ENCODE assay signal across 1 cellular context in genomic region chr17:57109393-57110151, GRCh38.
TF ChIP-seq lines count a peak whose summit lies in the region.

No MANE protein-coding gene starts in this region.

TF ChIP-seq in HepG2, 621 proteins besides CTCF, POLR2A, EP300 and RAD21 (continued from another document and continues in another):
- TF ChIP-seq FOSL2 (CRISPR knock-in tag; IDR thresholded peaks at IDR 0.05) (no peak), SMAD3 (CRISPR knock-in tag; IDR thresholded peaks at IDR 0.05) (no peak), NR2F2 (IDR thresholded peaks at IDR 0.05; ENCODE audit: borderline replicate concordance, low read depth) (peak; percentile 36; the same call in 1 of the 2 replicates), PATZ1 (CRISPR knock-in tag; IDR thresholded peaks at IDR 0.05) (no peak), ZNF557 (CRISPR knock-in tag; IDR thresholded peaks at IDR 0.05) (no peak), KAT8 (CRISPR knock-in tag; IDR thresholded peaks at IDR 0.05) (no peak), ARNTL (CRISPR knock-in tag; IDR thresholded peaks at IDR 0.05) (no peak), ZNF784 (CRISPR knock-in tag; IDR thresholded peaks at IDR 0.05; ENCODE audit: borderline replicate concordance) (no peak), XRCC5 (optimal IDR thresholded peaks at IDR 0.05; ENCODE audit: low read length) (no peak), ETV6 (CRISPR knock-in tag; conservative IDR thresholded peaks at IDR 0.05) (no peak), NR1H2 (CRISPR knock-in tag; IDR thresholded peaks at IDR 0.05; ENCODE audit: borderline replicate concordance, low read depth) (no peak), SAFB2 (CRISPR knock-in tag; IDR thresholded peaks at IDR 0.05; ENCODE audit: borderline replicate concordance, low read depth) (no peak), NKX3-1 (CRISPR knock-in tag; IDR thresholded peaks at IDR 0.05) (no peak), ZNF264 (CRISPR knock-in tag; IDR thresholded peaks at IDR 0.05) (no peak), ZNF737 (CRISPR knock-in tag; IDR thresholded peaks at IDR 0.05; ENCODE audit: borderline replicate concordance) (no peak), RAD51 (IDR thresholded peaks at IDR 0.05; ENCODE audit: borderline replicate concordance) (no peak), ZNF687 (CRISPR knock-in tag; IDR thresholded peaks at IDR 0.05) (peak; percentile 62), DMAP1 (CRISPR knock-in tag; IDR thresholded peaks at IDR 0.05) (no peak), SRSF9 (IDR thresholded peaks at IDR 0.05; ENCODE audit: borderline replicate concordance, insufficient read depth, low read depth, low read length, poor library complexity, severe bottlenecking) (no peak), U2AF2 (IDR thresholded peaks at IDR 0.05; ENCODE audit: low read depth, low read length) (no peak), KDM5B (CRISPR knock-in tag; IDR thresholded peaks at IDR 0.05; ENCODE audit: borderline replicate concordance) (no peak), STAG1 (CRISPR knock-in tag; IDR thresholded peaks at IDR 0.05) (no peak), POGK (CRISPR knock-in tag; conservative IDR thresholded peaks at IDR 0.05) (no peak), ZBTB4 (CRISPR knock-in tag; IDR thresholded peaks at IDR 0.05; ENCODE audit: borderline replicate concordance) (peak; percentile 85; the same call in 1 of the 2 replicates), CBFB (CRISPR knock-in tag; IDR thresholded peaks at IDR 0.05) (no peak), ZFP37 (CRISPR knock-in tag; IDR thresholded peaks at IDR 0.05; ENCODE audit: borderline replicate concordance) (no peak), HNF4G (IDR thresholded peaks at IDR 0.05; ENCODE audit: borderline replicate concordance, low read depth, low read length) (peak; percentile 76), HNF4G (CRISPR knock-in tag; IDR thresholded peaks at IDR 0.05; ENCODE audit: borderline replicate concordance, low read depth) (no peak), SNAI1 (CRISPR knock-in tag; IDR thresholded peaks at IDR 0.05; ENCODE audit: borderline replicate concordance) (no peak)
- TF ChIP-seq, protein P1, sequence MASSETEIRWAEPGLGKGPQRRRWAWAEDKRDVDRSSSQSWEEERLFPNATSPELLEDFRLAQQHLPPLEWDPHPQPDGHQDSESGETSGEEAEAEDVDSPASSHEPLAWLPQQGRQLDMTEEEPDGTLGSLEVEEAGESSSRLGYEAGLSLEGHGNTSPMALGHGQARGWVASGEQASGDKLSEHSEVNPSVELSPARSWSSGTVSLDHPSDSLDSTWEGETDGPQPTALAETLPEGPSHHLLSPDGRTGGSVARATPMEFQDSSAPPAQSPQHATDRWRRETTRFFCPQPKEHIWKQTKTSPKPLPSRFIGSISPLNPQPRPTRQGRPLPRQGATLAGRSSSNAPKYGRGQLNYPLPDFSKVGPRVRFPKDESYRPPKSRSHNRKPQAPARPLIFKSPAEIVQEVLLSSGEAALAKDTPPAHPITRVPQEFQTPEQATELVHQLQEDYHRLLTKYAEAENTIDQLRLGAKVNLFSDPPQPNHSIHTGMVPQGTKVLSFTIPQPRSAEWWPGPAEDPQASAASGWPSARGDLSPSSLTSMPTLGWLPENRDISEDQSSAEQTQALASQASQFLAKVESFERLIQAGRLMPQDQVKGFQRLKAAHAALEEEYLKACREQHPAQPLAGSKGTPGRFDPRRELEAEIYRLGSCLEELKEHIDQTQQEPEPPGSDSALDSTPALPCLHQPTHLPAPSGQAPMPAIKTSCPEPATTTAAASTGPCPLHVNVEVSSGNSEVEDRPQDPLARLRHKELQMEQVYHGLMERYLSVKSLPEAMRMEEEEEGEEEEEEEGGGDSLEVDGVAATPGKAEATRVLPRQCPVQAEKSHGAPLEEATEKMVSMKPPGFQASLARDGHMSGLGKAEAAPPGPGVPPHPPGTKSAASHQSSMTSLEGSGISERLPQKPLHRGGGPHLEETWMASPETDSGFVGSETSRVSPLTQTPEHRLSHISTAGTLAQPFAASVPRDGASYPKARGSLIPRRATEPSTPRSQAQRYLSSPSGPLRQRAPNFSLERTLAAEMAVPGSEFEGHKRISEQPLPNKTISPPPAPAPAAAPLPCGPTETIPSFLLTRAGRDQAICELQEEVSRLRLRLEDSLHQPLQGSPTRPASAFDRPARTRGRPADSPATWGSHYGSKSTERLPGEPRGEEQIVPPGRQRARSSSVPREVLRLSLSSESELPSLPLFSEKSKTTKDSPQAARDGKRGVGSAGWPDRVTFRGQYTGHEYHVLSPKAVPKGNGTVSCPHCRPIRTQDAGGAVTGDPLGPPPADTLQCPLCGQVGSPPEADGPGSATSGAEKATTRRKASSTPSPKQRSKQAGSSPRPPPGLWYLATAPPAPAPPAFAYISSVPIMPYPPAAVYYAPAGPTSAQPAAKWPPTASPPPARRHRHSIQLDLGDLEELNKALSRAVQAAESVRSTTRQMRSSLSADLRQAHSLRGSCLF (CRISPR knock-in tag; IDR thresholded peaks at IDR 0.05; ENCODE audit: borderline replicate concordance), result no peak
- TF ChIP-seq, protein P2, sequence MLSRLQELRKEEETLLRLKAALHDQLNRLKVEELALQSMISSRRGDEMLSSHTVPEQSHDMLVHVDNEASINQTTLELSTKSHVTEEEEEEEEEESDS (CRISPR knock-in tag; IDR thresholded peaks at IDR 0.05; ENCODE audit: borderline replicate concordance), result no peak
- TF ChIP-seq, protein P3, sequence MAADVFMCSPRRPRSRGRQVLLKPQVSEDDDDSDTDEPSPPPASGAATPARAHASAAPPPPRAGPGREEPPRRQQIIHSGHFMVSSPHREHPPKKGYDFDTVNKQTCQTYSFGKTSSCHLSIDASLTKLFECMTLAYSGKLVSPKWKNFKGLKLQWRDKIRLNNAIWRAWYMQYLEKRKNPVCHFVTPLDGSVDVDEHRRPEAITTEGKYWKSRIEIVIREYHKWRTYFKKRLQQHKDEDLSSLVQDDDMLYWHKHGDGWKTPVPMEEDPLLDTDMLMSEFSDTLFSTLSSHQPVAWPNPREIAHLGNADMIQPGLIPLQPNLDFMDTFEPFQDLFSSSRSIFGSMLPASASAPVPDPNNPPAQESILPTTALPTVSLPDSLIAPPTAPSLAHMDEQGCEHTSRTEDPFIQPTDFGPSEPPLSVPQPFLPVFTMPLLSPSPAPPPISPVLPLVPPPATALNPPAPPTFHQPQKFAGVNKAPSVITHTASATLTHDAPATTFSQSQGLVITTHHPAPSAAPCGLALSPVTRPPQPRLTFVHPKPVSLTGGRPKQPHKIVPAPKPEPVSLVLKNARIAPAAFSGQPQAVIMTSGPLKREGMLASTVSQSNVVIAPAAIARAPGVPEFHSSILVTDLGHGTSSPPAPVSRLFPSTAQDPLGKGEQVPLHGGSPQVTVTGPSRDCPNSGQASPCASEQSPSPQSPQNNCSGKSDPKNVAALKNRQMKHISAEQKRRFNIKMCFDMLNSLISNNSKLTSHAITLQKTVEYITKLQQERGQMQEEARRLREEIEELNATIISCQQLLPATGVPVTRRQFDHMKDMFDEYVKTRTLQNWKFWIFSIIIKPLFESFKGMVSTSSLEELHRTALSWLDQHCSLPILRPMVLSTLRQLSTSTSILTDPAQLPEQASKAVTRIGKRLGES (CRISPR knock-in tag; IDR thresholded peaks at IDR 0.05; ENCODE audit: borderline replicate concordance), result no peak
- TF ChIP-seq, protein P4, sequence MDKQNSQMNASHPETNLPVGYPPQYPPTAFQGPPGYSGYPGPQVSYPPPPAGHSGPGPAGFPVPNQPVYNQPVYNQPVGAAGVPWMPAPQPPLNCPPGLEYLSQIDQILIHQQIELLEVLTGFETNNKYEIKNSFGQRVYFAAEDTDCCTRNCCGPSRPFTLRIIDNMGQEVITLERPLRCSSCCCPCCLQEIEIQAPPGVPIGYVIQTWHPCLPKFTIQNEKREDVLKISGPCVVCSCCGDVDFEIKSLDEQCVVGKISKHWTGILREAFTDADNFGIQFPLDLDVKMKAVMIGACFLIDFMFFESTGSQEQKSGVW (CRISPR knock-in tag; IDR thresholded peaks at IDR 0.05; ENCODE audit: borderline replicate concordance), result no peak
- TF ChIP-seq, protein P5, sequence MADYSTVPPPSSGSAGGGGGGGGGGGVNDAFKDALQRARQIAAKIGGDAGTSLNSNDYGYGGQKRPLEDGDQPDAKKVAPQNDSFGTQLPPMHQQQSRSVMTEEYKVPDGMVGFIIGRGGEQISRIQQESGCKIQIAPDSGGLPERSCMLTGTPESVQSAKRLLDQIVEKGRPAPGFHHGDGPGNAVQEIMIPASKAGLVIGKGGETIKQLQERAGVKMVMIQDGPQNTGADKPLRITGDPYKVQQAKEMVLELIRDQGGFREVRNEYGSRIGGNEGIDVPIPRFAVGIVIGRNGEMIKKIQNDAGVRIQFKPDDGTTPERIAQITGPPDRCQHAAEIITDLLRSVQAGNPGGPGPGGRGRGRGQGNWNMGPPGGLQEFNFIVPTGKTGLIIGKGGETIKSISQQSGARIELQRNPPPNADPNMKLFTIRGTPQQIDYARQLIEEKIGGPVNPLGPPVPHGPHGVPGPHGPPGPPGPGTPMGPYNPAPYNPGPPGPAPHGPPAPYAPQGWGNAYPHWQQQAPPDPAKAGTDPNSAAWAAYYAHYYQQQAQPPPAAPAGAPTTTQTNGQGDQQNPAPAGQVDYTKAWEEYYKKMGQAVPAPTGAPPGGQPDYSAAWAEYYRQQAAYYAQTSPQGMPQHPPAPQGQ (CRISPR knock-in tag; IDR thresholded peaks at IDR 0.05; ENCODE audit: borderline replicate concordance), result no peak
